Comparison of ENCODE assay signal across 20 cellular contexts in the genomic region with DNA sequence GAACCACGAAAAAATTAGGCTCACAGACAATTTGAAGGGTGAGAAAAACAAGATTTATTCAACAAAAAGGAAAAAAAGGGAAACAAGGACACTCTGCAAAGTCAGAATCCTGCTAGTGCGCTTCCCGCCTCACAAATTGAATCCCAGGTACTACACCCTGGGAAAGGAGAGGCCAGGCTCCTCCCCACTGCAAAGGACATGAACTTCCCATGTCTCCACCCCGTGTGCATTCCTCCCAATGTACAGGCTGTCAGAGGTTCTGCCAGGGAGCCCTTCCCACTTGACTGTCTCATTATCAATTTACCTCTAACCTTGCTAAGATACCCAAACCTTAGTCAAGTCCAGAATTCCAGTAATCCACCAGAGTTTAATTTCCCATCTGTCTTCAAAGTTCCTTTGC.
"Had no signal": no experiment of that assay in that cellular context is flagged by ENCODE, and none has a peak within 500 bp of the region (broad histone marks: within the 10 kb centered on the region; RNA-seq: fewer than 3 reads in every experiment).

No MANE protein-coding gene starts in this region.

- H3K36me3 Mint-ChIP-seq: activated naive CD8-positive, alpha-beta T cell treated with anti-CD3 and anti-CD28 coated beads for 36 hours; brain; natural killer cell; stimulated activated memory B cell treated with anti-CD40 and anti-IgM and Interleukin-4, amounts not matched to agents 10 μg/mL and 1 μg/mL and 100 μg/mL, for 72 hours had no signal

- H3K4me1 ChIP-seq: gastrocnemius medialis, SJCRH30 had no signal

- H3K4me1 Mint-ChIP-seq: activated naive CD8-positive, alpha-beta T cell treated with anti-CD3 and anti-CD28 coated beads for 36 hours had no signal

- H3K27ac ChIP-seq: gastrocnemius medialis, neutrophil, parathyroid adenoma, SJCRH30, thyroid gland had no signal

- H3K4me3 ChIP-seq: gastrocnemius medialis, heart right ventricle, SJCRH30, thyroid gland had no signal

- ATAC-seq: gastrocnemius medialis; heart right ventricle; left lobe of liver; stimulated activated memory B cell treated with anti-CD40 and anti-IgM and Interleukin-4, amounts not matched to agents 10 μg/mL and 1 μg/mL and 100 μg/mL, for 72 hours had no signal

- H3K27me3 Mint-ChIP-seq: dendritic cell treated with granulocyte-macrophage colony-stimulating factor and Interleukin-4, amounts not matched to agents 40 ng/mL and 50 ng/mL, for 4 days; stimulated activated memory B cell treated with anti-CD40 and anti-IgM and Interleukin-4, amounts not matched to agents 10 μg/mL and 1 μg/mL and 100 μg/mL, for 72 hours had no signal

- DNase-seq: activated CD4-positive, CD25-positive, alpha-beta regulatory T cell treated with anti-CD3 and anti-CD28 coated beads, Interleukin-2, amount 50 U/mL, for 72 hours; activated CD8-positive, alpha-beta memory T cell treated with anti-CD3 and anti-CD28 coated beads for 24 hours; activated naive CD8-positive, alpha-beta T cell treated with anti-CD3 and anti-CD28 coated beads for 36 hours; amygdala; erythroblast; gastrocnemius medialis; heart right ventricle; natural killer cell; retina; SJCRH30; stimulated activated CD4-positive, alpha-beta T cell treated with anti-CD3 and anti-CD28 coated beads, Interleukin-2, amount 100 ng/mL, for 48 hours; T1000 had no signal

- H3K9me3 Mint-ChIP-seq: activated naive CD8-positive, alpha-beta T cell treated with anti-CD3 and anti-CD28 coated beads for 36 hours; dendritic cell treated with granulocyte-macrophage colony-stimulating factor and Interleukin-4, amounts not matched to agents 40 ng/mL and 50 ng/mL, for 4 days; stimulated activated memory B cell treated with anti-CD40 and anti-IgM and Interleukin-4, amounts not matched to agents 10 μg/mL and 1 μg/mL and 100 μg/mL, for 72 hours had no signal

- H3K36me3 ChIP-seq: gastrocnemius medialis, heart right ventricle, neutrophil, SJCRH30, thyroid gland had no signal

- H3K9me3 ChIP-seq: gastrocnemius medialis, heart right ventricle, neutrophil, SJCRH30, thyroid gland had no signal

- H3K27me3 ChIP-seq: gastrocnemius medialis, neutrophil, SJCRH30, thyroid gland had no signal

- H3K4me3 Mint-ChIP-seq: activated naive CD8-positive, alpha-beta T cell treated with anti-CD3 and anti-CD28 coated beads for 36 hours; brain; dendritic cell treated with granulocyte-macrophage colony-stimulating factor and Interleukin-4, amounts not matched to agents 40 ng/mL and 50 ng/mL, for 4 days; natural killer cell; stimulated activated memory B cell treated with anti-CD40 and anti-IgM and Interleukin-4, amounts not matched to agents 10 μg/mL and 1 μg/mL and 100 μg/mL, for 72 hours had no signal

- H3K27ac Mint-ChIP-seq: activated naive CD8-positive, alpha-beta T cell treated with anti-CD3 and anti-CD28 coated beads for 36 hours; activated T-helper 2 cell treated with anti-CD3 and anti-CD28 coated beads, Interferon-gamma antibody, Interleukin-2, Interleukin-4, amounts not matched to agents 10 μg/mL and 5 μg/mL and 100 μg/mL, durations not matched to agents 14 hours and 24 hours and 36 hours; brain; dendritic cell treated with granulocyte-macrophage colony-stimulating factor and Interleukin-4, amounts not matched to agents 40 ng/mL and 50 ng/mL, for 4 days; natural killer cell; stimulated activated memory B cell treated with anti-CD40 and anti-IgM and Interleukin-4, amounts not matched to agents 10 μg/mL and 1 μg/mL and 100 μg/mL, for 72 hours had no signal
